In the genomic region with DNA sequence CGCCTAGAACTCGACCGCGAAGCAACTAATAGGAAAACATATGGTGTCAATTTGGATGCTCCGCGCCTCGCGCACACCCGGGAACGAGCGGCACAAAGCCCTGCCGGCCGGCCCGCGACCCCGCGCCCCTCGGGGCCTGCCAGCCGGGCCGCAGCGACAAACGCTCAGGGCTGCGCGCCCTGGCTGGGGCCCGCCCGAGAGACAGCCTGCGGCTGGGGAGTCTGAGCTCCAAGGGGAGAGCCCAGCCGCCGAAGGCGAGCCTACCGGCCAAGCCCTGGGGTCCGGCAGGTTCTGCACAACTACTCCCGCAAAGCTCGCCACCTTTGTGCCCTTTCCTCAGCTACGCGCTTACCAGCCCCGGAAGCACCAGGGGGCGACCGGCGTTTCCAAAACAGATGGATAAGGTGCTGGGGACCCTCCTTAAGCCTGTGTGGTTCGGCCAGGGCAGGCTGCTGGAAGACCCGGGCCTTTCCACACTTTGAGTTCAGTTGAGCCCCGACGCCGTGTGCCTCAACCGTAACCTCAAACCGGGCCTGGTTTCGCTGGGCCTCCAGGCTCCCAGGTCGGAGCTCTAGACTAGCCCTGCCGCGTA, we compare ENCODE assay signal across 11 cellular contexts. TPM values are rescaled to one million over a fixed set of nuclear protein-coding genes. Genes with fewer than 3 reads are reported as not detected.
A peak's percentile ranks its signal among the peaks of the same experiment; 100 is the strongest.
DNase-seq lines count a peak whose midpoint lies in the region; ATAC-seq, FAIRE-seq and TF ChIP-seq lines count a peak whose summit lies in the region.
"Had no signal": no experiment of that assay in that cellular context is flagged by ENCODE, and none has a peak within 500 bp of the region (broad histone marks: within the 10 kb centered on the region; RNA-seq: fewer than 3 reads in every experiment).

No MANE protein-coding gene starts in this region.

- H3K9me3 ChIP-seq in T-helper 17 cell (ENCODE audit: control insufficient read depth, low read length, poor library complexity, severe bottlenecking) (peaks cover 10% of the 10 kb centered on the region), psoas muscle (no peaks in the 10 kb centered on the region)

- FAIRE-seq in urothelium cell line (lab: Jason Lieb, UNC) = no peak

- peaks cover 7% of the 10 kb centered on the region for H3K9me3 Mint-ChIP-seq in T-helper 1 cell treated with Interleukin-12 subunit alpha and Interleukin-12 subunit beta and Interleukin-4 antibody, amounts not matched to agents 30 μg/mL and 1 μg/mL, for 36 hours
- H3K9me3 Mint-ChIP-seq in endothelial cell (ENCODE audit: unreplicated experiment) = no peaks in the 10 kb centered on the region

- ATAC-seq in T-helper 17 cell (no peak), psoas muscle (peak in 3 of 4 donors; percentile 20 to 33 (median 23))
- ATAC-seq: left colon, right cardiac atrium had no signal

- DNase-seq in T-helper 1 cell (no peak), T-helper 17 cell (no peak), endothelial cell (ENCODE audit: low spot score) (no peak), psoas muscle (no peak), urothelium cell line (ENCODE audit: low spot score) (no peak), OCI-M2 (lab: John Stamatoyannopoulos, UW; ENCODE audit: unreplicated experiment) (no peak)
- DNase-seq in stimulated activated CD4-positive, alpha-beta T cell treated with anti-CD3 and anti-CD28 coated beads, Interleukin-4, amount 100 ng/mL, for 24 hours = no peak
- DNase-seq: left colon had no signal

- TF ChIP-seq CTCF in endothelial cell (IDR thresholded peaks at IDR 0.05; ENCODE audit: unreplicated experiment) (no peak), psoas muscle (IDR thresholded peaks at IDR 0.05) (no peak)

- peaks cover 15% of the 10 kb centered on the region for H3K36me3 Mint-ChIP-seq in T-helper 1 cell treated with Interleukin-12 subunit alpha and Interleukin-12 subunit beta and Interleukin-4 antibody, amounts not matched to agents 30 μg/mL and 1 μg/mL, for 36 hours (ENCODE audit: low read depth)
- H3K36me3 Mint-ChIP-seq in T-helper 17 cell (ENCODE audit: low read depth) (peaks cover 8% of the 10 kb centered on the region), endothelial cell (ENCODE audit: low read depth, unreplicated experiment) (peaks cover 9% of the 10 kb centered on the region)

- peak overlapping the region; percentile 46 for H3K4me3 Mint-ChIP-seq in T-helper 1 cell treated with Interleukin-12 subunit alpha and Interleukin-12 subunit beta and Interleukin-4 antibody, amounts not matched to agents 30 μg/mL and 1 μg/mL, for 36 hours
- H3K4me3 Mint-ChIP-seq in T-helper 17 cell (peak overlapping the region; percentile 55), endothelial cell (ENCODE audit: unreplicated experiment) (peak overlapping the region; percentile 63)

- peaks cover 92% of the 10 kb centered on the region for H3K27me3 Mint-ChIP-seq in T-helper 1 cell treated with Interleukin-12 subunit alpha and Interleukin-12 subunit beta and Interleukin-4 antibody, amounts not matched to agents 30 μg/mL and 1 μg/mL, for 36 hours (ENCODE audit: low read depth)
- peaks cover 78% of the 10 kb centered on the region for H3K27me3 Mint-ChIP-seq in T-helper 17 cell
- H3K27me3 Mint-ChIP-seq in endothelial cell (ENCODE audit: unreplicated experiment) = peaks cover 58% of the 10 kb centered on the region

- intact Hi-C loops in psoas muscle (cut with DNase I) = loop anchor here in 1 of 2 donors (10.0 kb wide), 1 partner anchor 160 kb away; no protein-coding TSS in a partner anchor

- peaks cover 16% of the 10 kb centered on the region for H3K4me1 Mint-ChIP-seq in T-helper 1 cell treated with Interleukin-12 subunit alpha and Interleukin-12 subunit beta and Interleukin-4 antibody, amounts not matched to agents 30 μg/mL and 1 μg/mL, for 36 hours (ENCODE audit: low read depth)
- H3K4me1 Mint-ChIP-seq in T-helper 17 cell (peaks cover 18% of the 10 kb centered on the region), endothelial cell (ENCODE audit: unreplicated experiment) (peaks cover 45% of the 10 kb centered on the region)

- peaks cover 28% of the 10 kb centered on the region for H3K4me1 ChIP-seq in psoas muscle

- H3K27ac ChIP-seq in psoas muscle = no peak overlapping the region
- H3K27ac ChIP-seq: 22Rv1 had no signal

- H3K36me3 ChIP-seq in psoas muscle (ENCODE audit: insufficient read depth in 1 of 2, low read depth in 1 of 2) = no peaks in the 10 kb centered on the region

- H3K27ac Mint-ChIP-seq in T-helper 1 cell treated with Interleukin-12 subunit alpha and Interleukin-12 subunit beta and Interleukin-4 antibody, amounts not matched to agents 30 μg/mL and 1 μg/mL, for 36 hours = peak overlapping the region; percentile 70
- H3K27ac Mint-ChIP-seq in T-helper 17 cell (peak overlapping the region; percentile 83), endothelial cell (ENCODE audit: unreplicated experiment) (no peak overlapping the region)

- peaks cover 0 to 100% (median 64%) of the 10 kb centered on the region in 3 donors for H3K27me3 ChIP-seq in psoas muscle (ENCODE audit: insufficient read depth in 3 of 3, low read length in 2 of 3)

- WGBS in psoas muscle, 3 donors = 5 to 9% (median 6%) methylated on average over 48 to 51 of the region's 51 CpGs

- H3K4me3 ChIP-seq in psoas muscle = peak overlapping the region; percentile 50

RNA-seq across cellular contexts. Expression of a gene that starts 6.0 kb away (rescaled TPM):
- total RNA-seq in T-helper 17 cell (not detected), endothelial cell (ENCODE audit: unreplicated experiment) (2.7 TPM), psoas muscle (under 1 TPM in 1 of 4 donors, not detected in 3; 0.75 TPM)
- polyA plus RNA-seq in psoas muscle = not detected
- total RNA-seq: right cardiac atrium had no signal
